In genomic region chr3:156497326-156497725, GRCh38 we compare ENCODE assay signal across 18 cellular contexts. TPM values are rescaled to one million over a fixed set of nuclear protein-coding genes. Genes with fewer than 3 reads are reported as not detected.
DNase-seq lines count a peak whose midpoint lies in the region; ATAC-seq, FAIRE-seq and TF ChIP-seq lines count a peak whose summit lies in the region.
"Had no signal": no experiment of that assay in that cellular context is flagged by ENCODE, and none has a peak within 500 bp of the region (broad histone marks: within the 10 kb centered on the region; RNA-seq: fewer than 3 reads in every experiment).

No MANE protein-coding gene starts in this region.

- FAIRE-seq in endothelial cell of umbilical vein (lab: Jason Lieb, UNC): peak; percentile 43
- no peak for FAIRE-seq in D721Med (lab: Jason Lieb, UNC)
- FAIRE-seq: A549 had no signal

- dilution Hi-C loops in endothelial cell of umbilical vein (cut with MboI; ENCODE audit: extremely low pct_ligation_motif_present, low sequenced_read_pairs): no loop called here

- no peak overlapping the region for H3K9ac ChIP-seq in endothelial cell of umbilical vein (replicated peaks; ENCODE audit: extremely low read depth, insufficient read depth, low read length)

- no peaks in the 10 kb centered on the region for H3K36me3 ChIP-seq in endothelial cell of umbilical vein (ENCODE audit: control insufficient read depth in 2 of 2, extremely low read depth in 1 of 2, insufficient read depth in 2 of 2, low read length in 2 of 2)

- CTCF ChIA-PET in endothelial cell of umbilical vein (lab: Charles Lee): interaction anchor here (0.6 to 3.2 kb wide), 6 partner anchors 13 to 347 kb away, joined by 3 to 14 read pairs (median 4); no protein-coding TSS in a partner anchor

- no peak for TF ChIP-seq POLR2A in endothelial cell of umbilical vein (IDR thresholded peaks at IDR 0.05; ENCODE audit: low read depth, low read length)

- H3K27me3 ChIP-seq in endothelial cell of umbilical vein (ENCODE audit: control insufficient read depth in 2 of 2, insufficient read depth in 2 of 2, low read length in 2 of 2): no peaks in the 10 kb centered on the region

- no peak overlapping the region for H3K27ac ChIP-seq in endothelial cell of umbilical vein (ENCODE audit: insufficient read depth, low read depth, low read length)
- H3K27ac ChIP-seq: A549 had no signal

- peaks cover 50% of the 10 kb centered on the region for H3K4me1 Mint-ChIP-seq in osteocyte (ENCODE audit: unreplicated experiment)

- peaks cover 3% of the 10 kb centered on the region for H3K9me3 Mint-ChIP-seq in osteocyte (ENCODE audit: unreplicated experiment)

- H3K4me3 ChIP-seq in AG10803 (ENCODE audit: low read length) (no peak overlapping the region), endothelial cell of umbilical vein (replicated peaks in 1 of 3; ENCODE audit: insufficient read depth in 1 of 3, low read depth in 1 of 3, low read length in 3 of 3) (no peak overlapping the region)
- H3K4me3 ChIP-seq: A549 had no signal

- peak; percentile 61 for DNase-seq in AG10803 (ENCODE audit: low read depth)
- peak; percentile 27 for DNase-seq in RPMI7951 (ENCODE audit: low read depth)
- DNase-seq in endothelial cell of umbilical vein (ENCODE audit: low read depth, low spot score): no peak
- DNase-seq in osteocyte (ENCODE audit: extremely low spot score, unreplicated experiment): no peak
- no peak for DNase-seq in CD1c-positive myeloid dendritic cell (ENCODE audit: extremely low spot score)
- no peak for DNase-seq in activated gamma-delta T cell (lab: John Stamatoyannopoulos, UW)
- DNase-seq in D721Med (ENCODE audit: insufficient read length, low spot score): no peak
- DNase-seq: CD4-positive, CD25-positive, alpha-beta regulatory T cell; DMS53; H7; KBM-7; NCI-H1048; NCI-H1436 treated with DMSO at 0.1 percent for 48 hours; NCI-H2227 treated with DMSO at 0.1 percent for 48 hours; NCI-H524 had no signal

- BruUV-seq in endothelial cell of umbilical vein (replicated peaks; lab: Mats Ljungman, UMichigan): no TSS peak

- peaks cover 15% of the 10 kb centered on the region for H3K4me1 ChIP-seq in endothelial cell of umbilical vein (ENCODE audit: control insufficient read depth, extremely low read depth, insufficient read depth, low read length)
- H3K4me1 ChIP-seq: A549 had no signal

- H3K27ac Mint-ChIP-seq in osteocyte (ENCODE audit: unreplicated experiment): peak overlapping the region; percentile 84

- no peak overlapping the region for H2AFZ ChIP-seq in endothelial cell of umbilical vein (ENCODE audit: low read depth, low read length)

- H3K79me2 ChIP-seq in endothelial cell of umbilical vein (ENCODE audit: control insufficient read depth, insufficient read depth, low read length): no peaks in the 10 kb centered on the region

- no peaks in the 10 kb centered on the region for H4K20me1 ChIP-seq in endothelial cell of umbilical vein (replicated peaks; ENCODE audit: control insufficient read depth, extremely low read depth, insufficient read depth, low read length)

- no peak overlapping the region for H3K4me2 ChIP-seq in endothelial cell of umbilical vein (ENCODE audit: insufficient read depth, low read length)
- H3K4me2 ChIP-seq: A549 had no signal

- H3K9me3 ChIP-seq in endothelial cell of umbilical vein (replicated peaks; ENCODE audit: control insufficient read depth, insufficient read depth, low read length): no peaks in the 10 kb centered on the region
- H3K9me3 ChIP-seq: A549 had no signal

- ATAC-seq in HG02970 (IDR thresholded peaks at IDR 0.05; ENCODE audit: low FRiP score, unreplicated experiment): no peak
- ATAC-seq: A549, Right ventricle myocardium inferior had no signal

- POLR2A ChIA-PET in endothelial cell of umbilical vein (lab: Charles Lee): no interaction called here

- H3K9me1 ChIP-seq in endothelial cell of umbilical vein (replicated peaks; ENCODE audit: control insufficient read depth, extremely low read depth, insufficient read depth, low read length): no peaks in the 10 kb centered on the region

- TF ChIP-seq CTCF in AG10803 (conservative IDR thresholded peaks at IDR 0.05; ENCODE audit: low read length) (no peak), endothelial cell of umbilical vein (IDR thresholded peaks at IDR 0.05; ENCODE audit: extremely low read depth in 1 of 2, insufficient read depth in 1 of 2, low read depth in 1 of 2, low read length in 2 of 2) (no peak), osteocyte (IDR thresholded peaks at IDR 0.05) (no peak), D721Med (IDR thresholded peaks at IDR 0.05; ENCODE audit: insufficient read depth, missing control alignments) (no peak)

- no peaks in the 10 kb centered on the region for H3K27me3 Mint-ChIP-seq in osteocyte (ENCODE audit: unreplicated experiment)
- H3K27me3 Mint-ChIP-seq: CD4-positive, CD25-positive, alpha-beta regulatory T cell had no signal

- H3K36me3 Mint-ChIP-seq in osteocyte (ENCODE audit: unreplicated experiment): no peaks in the 10 kb centered on the region
- H3K36me3 Mint-ChIP-seq: CD4-positive, CD25-positive, alpha-beta regulatory T cell had no signal

- no peak overlapping the region for H3K4me3 Mint-ChIP-seq in osteocyte (ENCODE audit: unreplicated experiment)
- H3K4me3 Mint-ChIP-seq: CD4-positive, CD25-positive, alpha-beta regulatory T cell had no signal

- intact Hi-C loops in endothelial cell of umbilical vein (cut with micrococcal nuclease): no loop called here

TF ChIP-seq in endothelial cell of umbilical vein, 7 proteins besides CTCF, POLR2A, EP300 and RAD21:
- TF ChIP-seq POLR2AphosphoS5 (IDR thresholded peaks at IDR 0.05; ENCODE audit: insufficient read depth, low read depth, low read length): peak; percentile 0
- TF ChIP-seq, protein P1, sequence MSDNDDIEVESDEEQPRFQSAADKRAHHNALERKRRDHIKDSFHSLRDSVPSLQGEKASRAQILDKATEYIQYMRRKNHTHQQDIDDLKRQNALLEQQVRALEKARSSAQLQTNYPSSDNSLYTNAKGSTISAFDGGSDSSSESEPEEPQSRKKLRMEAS (IDR thresholded peaks at IDR 0.05; ENCODE audit: insufficient read depth, insufficient read length): no peak
- TF ChIP-seq FOS (IDR thresholded peaks at IDR 0.05; ENCODE audit: borderline replicate concordance, insufficient read depth, low read length): peak; percentile 18
- no peak for TF ChIP-seq GATA2 (IDR thresholded peaks at IDR 0.05; ENCODE audit: insufficient read depth, insufficient read length, low read depth, low read length)

RNA-seq across cellular contexts. Expression of gene SSR3, which starts 57.6 kb away (rescaled TPM):
- 287 and 330 TPM in 2 replicates for total RNA-seq in RPMI7951 (2014; rRNA removed; shearing (Covaris generic))
- 355 and 370 TPM in 2 replicates for total RNA-seq in endothelial cell of umbilical vein
- 155 and 160 TPM in 2 replicates for polyA plus RNA-seq in endothelial cell of umbilical vein
- 213 and 219 TPM in 2 replicates for polyA plus RNA-seq in endothelial cell of umbilical vein (2011; cell fraction: cytosol; rRNA removed)
- 79.0 and 84.4 TPM in 2 replicates for polyA plus RNA-seq in endothelial cell of umbilical vein (2011; cell fraction: nucleus; rRNA removed)
- polyA plus RNA-seq in endothelial cell of umbilical vein (2012): 262 and 391 TPM in 2 replicates
- 558 and 653 TPM in 2 replicates for polyA minus RNA-seq in endothelial cell of umbilical vein
- 89.5 TPM for polyA minus RNA-seq in endothelial cell of umbilical vein (2011; cell fraction: cytosol; rRNA and poly(A)+ RNA removed)
- polyA minus RNA-seq in endothelial cell of umbilical vein (2011; cell fraction: nucleus; rRNA and poly(A)+ RNA removed): 108 and 116 TPM in 2 replicates
- total RNA-seq in osteocyte: 207 and 208 TPM in 2 replicates

Comparison
In these comparisons a context has a peak if more than half of its experiments do, and no peak if none do; other contexts are left out.
1. DNase-seq: peak in AG10803 (single experiment) and RPMI7951 (single experiment); none in endothelial cell of umbilical vein (single experiment), osteocyte (single experiment), CD1c-positive myeloid dendritic cell (single experiment), activated gamma-delta T cell (single experiment) and D721Med (single experiment).